15 cellular contexts compared by ENCODE assay signal in the genomic region with DNA sequence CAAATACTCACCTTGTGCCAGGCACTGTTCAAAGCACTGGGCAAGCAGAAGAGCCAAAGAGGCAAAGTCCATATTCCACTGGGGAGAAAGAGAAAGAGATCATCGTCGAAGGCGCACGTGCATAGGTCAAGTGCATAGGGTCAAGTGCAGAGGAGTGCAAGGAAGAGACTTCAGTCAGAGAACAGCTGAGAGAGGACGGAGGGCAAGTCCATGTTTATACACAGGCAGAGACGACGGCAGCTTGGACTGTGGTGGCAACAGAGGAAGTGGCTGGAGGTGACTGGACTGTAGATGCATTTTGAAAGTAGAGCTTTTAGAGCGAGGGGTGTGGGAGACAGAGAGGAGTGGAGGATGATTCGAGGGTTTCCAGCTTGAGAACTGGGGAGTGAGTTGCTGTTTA.
A peak's percentile ranks its signal among the peaks of the same experiment; 100 is the strongest.
DNase-seq lines count a peak whose midpoint lies in the region; ATAC-seq and TF ChIP-seq lines count a peak whose summit lies in the region.
"Had no signal": no experiment of that assay in that cellular context is flagged by ENCODE, and none has a peak within 500 bp of the region (broad histone marks: within the 10 kb centered on the region; RNA-seq: fewer than 3 reads in every experiment).

No MANE protein-coding gene starts in this region.

- peaks cover 53% of the 10 kb centered on the region for H3K4me1 Mint-ChIP-seq in CD4-positive, alpha-beta T cell (ENCODE audit: low read depth)
- peaks cover 28% of the 10 kb centered on the region for H3K4me1 Mint-ChIP-seq in nephron

- H3K9me3 ChIP-seq in CD4-positive, alpha-beta T cell (ENCODE audit: control insufficient read depth, low read length), result no peaks in the 10 kb centered on the region
- H3K9me3 ChIP-seq: breast epithelium, left ventricle myocardium inferior, thoracic aorta had no signal

- no peaks in the 10 kb centered on the region for H3K27me3 ChIP-seq in CD4-positive, alpha-beta T cell (ENCODE audit: control insufficient read depth, insufficient read depth, low read length)

- H3K27ac ChIP-seq in CD4-positive, alpha-beta T cell (ENCODE audit: low read depth, low read length), result no peak overlapping the region
- H3K27ac ChIP-seq in cingulate gyrus (ENCODE audit: low read depth, low read length), result peak overlapping the region; percentile 93
- H3K27ac ChIP-seq: breast epithelium, KMS-11, left ventricle myocardium inferior, thoracic aorta had no signal

- POLR2A ChIA-PET in CD4-positive, alpha-beta T cell (lab: Charles Lee), result no interaction called here

- CTCF ChIA-PET in CD4-positive, alpha-beta T cell (lab: Charles Lee), result no interaction called here

- TF ChIP-seq CTCF in CD4-positive, alpha-beta T cell (IDR thresholded peaks at IDR 0.05), result no peak
- no peak for TF ChIP-seq CTCF in nephron (IDR thresholded peaks at IDR 0.05; ENCODE audit: unreplicated experiment in 3 of 3)

- intact Hi-C loops in CD4-positive, alpha-beta T cell (cut with DNase I, micrococcal nuclease), result loop anchor here in 1 of 2 experiments (10.0 kb wide), 1 partner anchor 464 kb away; no protein-coding TSS in a partner anchor

- H3K4me3 Mint-ChIP-seq in CD4-positive, alpha-beta T cell, result peak overlapping the region; percentile 3
- H3K4me3 Mint-ChIP-seq in nephron, result no peak overlapping the region
- H3K4me3 Mint-ChIP-seq: effector memory CD8-positive, alpha-beta T cell had no signal

- no peaks in the 10 kb centered on the region for H3K27me3 Mint-ChIP-seq in CD4-positive, alpha-beta T cell
- H3K27me3 Mint-ChIP-seq in nephron (ENCODE audit: low read depth), result peaks cover 38% of the 10 kb centered on the region

- peak overlapping the region; percentile 97 for H3K27ac Mint-ChIP-seq in CD4-positive, alpha-beta T cell
- H3K27ac Mint-ChIP-seq in nephron, result peak overlapping the region in 2 of 3 experiments; percentile 0 to 29

- H3K9me3 Mint-ChIP-seq in CD4-positive, alpha-beta T cell, result no peaks in the 10 kb centered on the region
- H3K9me3 Mint-ChIP-seq in nephron, result peaks cover 2% of the 10 kb centered on the region
- H3K9me3 Mint-ChIP-seq: effector memory CD8-positive, alpha-beta T cell had no signal

- no peaks in the 10 kb centered on the region for H3K36me3 Mint-ChIP-seq in CD4-positive, alpha-beta T cell (ENCODE audit: low read depth)
- H3K36me3 Mint-ChIP-seq in nephron (ENCODE audit: low read depth), result no peaks in the 10 kb centered on the region

- no peak for ATAC-seq in CD4-positive, alpha-beta T cell (ENCODE audit: poor library complexity)
- ATAC-seq in HG03457 (IDR thresholded peaks at IDR 0.05; ENCODE audit: unreplicated experiment) (no peak), GM21786 (IDR thresholded peaks at IDR 0.05; ENCODE audit: unreplicated experiment) (no peak)
- ATAC-seq: activated CD4-positive, CD25-positive, alpha-beta regulatory T cell treated with anti-CD3 and anti-CD28 coated beads, Interleukin-2, amount 50 U/mL, for 24 hours; effector memory CD8-positive, alpha-beta T cell had no signal

- no peak for DNase-seq in CD4-positive, alpha-beta T cell
- DNase-seq in MV-4-11 (lab: John Stamatoyannopoulos, UW), result peak; percentile 54
- no peak for DNase-seq in DMS 273 treated with DMSO at 0.1 percent for 48 hours (lab: John Stamatoyannopoulos, UW)
- no peak for DNase-seq in NCI-H524 treated with DMSO at 0.1 percent for 48 hours (lab: John Stamatoyannopoulos, UW)
- DNase-seq: activated naive CD4-positive, alpha-beta T cell; effector memory CD8-positive, alpha-beta T cell had no signal
